Comparison of ENCODE assay signal across 8 cellular contexts in genomic region chr11:68855205-68855978, GRCh38. TPM values are rescaled to one million over a fixed set of nuclear protein-coding genes. Genes with fewer than 3 reads are reported as not detected.
DNase-seq lines count a peak whose midpoint lies in the region; ATAC-seq, FAIRE-seq and TF ChIP-seq lines count a peak whose summit lies in the region.

No MANE protein-coding gene starts in this region.

- peak overlapping the region; percentile 42 for H3K9ac ChIP-seq in OCI-LY3 (ENCODE audit: low read length)

- FAIRE-seq in G401.6 (lab: Jason Lieb, UNC) = peak; percentile 73
- no peak for FAIRE-seq in bronchial epithelial cell (lab: Jason Lieb, UNC)

- peak overlapping the region; percentile 80 for H2AFZ ChIP-seq in OCI-LY3 (ENCODE audit: low read depth, low read length)

- peak overlapping the region; percentile 77 for H3K4me2 ChIP-seq in OCI-LY3 (ENCODE audit: low read length)

- DNase-seq in bronchial epithelial cell (ENCODE audit: low read depth) (no peak), islet precursor cell (peak; percentile 77), DMS79 treated with DMSO at 0.1 percent for 48 hours (lab: John Stamatoyannopoulos, UW) (no peak)
- DNase-seq in stimulated activated naive CD4-positive, alpha-beta T cell treated with Interleukin-2 at 50 U/mL for 16 hours (lab: John Stamatoyannopoulos, UW) = peak; percentile 4

- H3K4me3 ChIP-seq in OCI-LY3 (ENCODE audit: low read length) = peak overlapping the region; percentile 78
- peak overlapping the region; percentile 5 for H3K4me3 ChIP-seq in bronchial epithelial cell (ENCODE audit: low read depth, low read length)

- ATAC-seq in GM21390 (IDR thresholded peaks at IDR 0.05; ENCODE audit: unreplicated experiment) = no peak
- no peak for ATAC-seq in HG02884 (IDR thresholded peaks at IDR 0.05; ENCODE audit: unreplicated experiment)

- H3K79me2 ChIP-seq in OCI-LY3 (ENCODE audit: low read length) = no peaks in the 10 kb centered on the region

- H3K36me3 ChIP-seq in OCI-LY3 (replicated peaks; ENCODE audit: low read depth, low read length) = no peaks in the 10 kb centered on the region
- H3K36me3 ChIP-seq in bronchial epithelial cell (ENCODE audit: control insufficient read depth, insufficient read depth, low read length) = no peaks in the 10 kb centered on the region

- no peak overlapping the region for H3K27ac ChIP-seq in OCI-LY3 (ENCODE audit: low read length)

- H3K4me1 ChIP-seq in OCI-LY3 (ENCODE audit: low read length) = no peaks in the 10 kb centered on the region

- TF ChIP-seq CTCF in OCI-LY3 (IDR thresholded peaks at IDR 0.05; ENCODE audit: low read depth, low read length) = no peak
- peak; percentile 29 for TF ChIP-seq CTCF in bronchial epithelial cell (IDR thresholded peaks at IDR 0.05; ENCODE audit: insufficient read depth, low read length, severe bottlenecking)

- H3K9me3 ChIP-seq in OCI-LY3 (ENCODE audit: insufficient read depth, low read length) = peaks cover 5% of the 10 kb centered on the region; the same call in 1 of the 2 replicates

- H3K27me3 ChIP-seq in OCI-LY3 (ENCODE audit: low read depth, low read length) = peaks cover 8% of the 10 kb centered on the region; the same call in 1 of the 2 replicates
- H3K27me3 ChIP-seq in bronchial epithelial cell (ENCODE audit: control insufficient read depth, insufficient read depth, low read length) = peaks cover 12% of the 10 kb centered on the region

- no peaks in the 10 kb centered on the region for H4K20me1 ChIP-seq in OCI-LY3 (ENCODE audit: insufficient read depth, low read length)

RNA-seq across cellular contexts. Expression of gene CPT1A, which starts 13.7 kb away (rescaled TPM):
- 29.2 and 35.3 TPM in 2 replicates for total RNA-seq in bronchial epithelial cell

RNA-seq across cellular contexts. Expression of gene MRPL21, which starts 48.2 kb away (rescaled TPM):
- 50.8 and 65.0 TPM in 2 replicates for total RNA-seq in bronchial epithelial cell

RNA-seq across cellular contexts. Expression of gene IGHMBP2, which starts 48.3 kb away (rescaled TPM):
- total RNA-seq in bronchial epithelial cell = 8.7 and 10.2 TPM in 2 replicates

Comparison
In these comparisons a context has a peak if more than half of its experiments do, and no peak if none do; other contexts are left out.
1. DNase-seq: peak in islet precursor cell (single experiment) and stimulated activated naive CD4-positive, alpha-beta T cell treated with Interleukin-2 at 50 U/mL for 16 hours (single experiment); none in bronchial epithelial cell (single experiment) and DMS79 treated with DMSO at 0.1 percent for 48 hours (single experiment).